ENCODE assay signal across 1 cellular context in genomic region chr3:44439499-44440295, GRCh38.
TF ChIP-seq lines count a peak whose summit lies in the region.

No MANE protein-coding gene starts in this region.

TF ChIP-seq in HepG2, 621 proteins besides CTCF, POLR2A, EP300 and RAD21 (continued from another document and continues in another):
- peak; percentile 70; the same call in 1 of the 2 replicates for TF ChIP-seq ZNF205 (CRISPR knock-in tag; IDR thresholded peaks at IDR 0.05)
- TF ChIP-seq ZNF124 (CRISPR knock-in tag; IDR thresholded peaks at IDR 0.05): peak; percentile 43; the same call in 1 of the 2 replicates
- TF ChIP-seq RXRA (CRISPR knock-in tag; IDR thresholded peaks at IDR 0.05): peak; percentile 90; the same call in 1 of the 2 replicates
- TF ChIP-seq ZNF850 (CRISPR knock-in tag; conservative IDR thresholded peaks at IDR 0.05): no peak
- peak; percentile 62 for TF ChIP-seq HNF1A (IDR thresholded peaks at IDR 0.05; ENCODE audit: low read depth)
- TF ChIP-seq HNF1A (CRISPR knock-in tag; IDR thresholded peaks at IDR 0.05; ENCODE audit: borderline replicate concordance): peak; percentile 55; the same call in 1 of the 2 replicates
- peak; percentile 42 for TF ChIP-seq JARID2 (CRISPR knock-in tag; IDR thresholded peaks at IDR 0.05; ENCODE audit: insufficient replicate concordance)
- peak; percentile 71; the same call in 1 of the 2 replicates for TF ChIP-seq ZNF224 (CRISPR knock-in tag; IDR thresholded peaks at IDR 0.05)
- TF ChIP-seq SP4 (CRISPR knock-in tag; IDR thresholded peaks at IDR 0.05): peak; percentile 67
- peak; percentile 64; the same call in 1 of the 2 replicates for TF ChIP-seq ZNF766 (CRISPR knock-in tag; IDR thresholded peaks at IDR 0.05; ENCODE audit: borderline replicate concordance)
- no peak for TF ChIP-seq BATF2 (CRISPR knock-in tag; IDR thresholded peaks at IDR 0.05)
- TF ChIP-seq ERF (CRISPR knock-in tag; IDR thresholded peaks at IDR 0.05): peak; percentile 90
- peak; percentile 70; the same call in 1 of the 2 replicates for TF ChIP-seq MXD4 (CRISPR knock-in tag; IDR thresholded peaks at IDR 0.05)
- peak; percentile 84 for TF ChIP-seq HOXA3 (CRISPR knock-in tag; IDR thresholded peaks at IDR 0.05)
- TF ChIP-seq MAFF (IDR thresholded peaks at IDR 0.05; ENCODE audit: low read depth, low read length): peak; percentile 92
- TF ChIP-seq KDM6A (CRISPR knock-in tag; IDR thresholded peaks at IDR 0.05; ENCODE audit: low read depth): peak; percentile 94
- TF ChIP-seq SALL1 (CRISPR knock-in tag; IDR thresholded peaks at IDR 0.05): peak; percentile 99
- TF ChIP-seq, protein P1, sequence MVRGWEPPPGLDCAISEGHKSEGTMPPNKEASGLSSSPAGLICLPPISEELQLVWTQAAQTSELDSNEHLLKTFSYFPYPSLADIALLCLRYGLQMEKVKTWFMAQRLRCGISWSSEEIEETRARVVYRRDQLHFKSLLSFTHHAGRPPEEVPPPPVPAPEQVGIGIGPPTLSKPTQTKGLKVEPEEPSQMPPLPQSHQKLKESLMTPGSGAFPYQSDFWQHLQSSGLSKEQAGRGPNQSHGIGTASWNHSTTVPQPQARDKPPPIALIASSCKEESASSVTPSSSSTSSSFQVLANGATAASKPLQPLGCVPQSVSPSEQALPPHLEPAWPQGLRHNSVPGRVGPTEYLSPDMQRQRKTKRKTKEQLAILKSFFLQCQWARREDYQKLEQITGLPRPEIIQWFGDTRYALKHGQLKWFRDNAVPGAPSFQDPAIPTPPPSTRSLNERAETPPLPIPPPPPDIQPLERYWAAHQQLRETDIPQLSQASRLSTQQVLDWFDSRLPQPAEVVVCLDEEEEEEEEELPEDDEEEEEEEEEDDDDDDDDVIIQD (CRISPR knock-in tag; IDR thresholded peaks at IDR 0.05; ENCODE audit: low read depth): peak; percentile 66; the same call in 1 of the 2 replicates
- TF ChIP-seq ZBTB20 (CRISPR knock-in tag; IDR thresholded peaks at IDR 0.05; ENCODE audit: borderline replicate concordance, low read depth): peak; percentile 63; the same call in 1 of the 2 replicates
- peak; percentile 38; the same call in 1 of the 2 replicates for TF ChIP-seq KDM2A (CRISPR knock-in tag; IDR thresholded peaks at IDR 0.05; ENCODE audit: borderline replicate concordance, low read depth)
- peak; percentile 76; the same call in 1 of the 2 replicates for TF ChIP-seq KDM5B (CRISPR knock-in tag; IDR thresholded peaks at IDR 0.05; ENCODE audit: borderline replicate concordance)
- TF ChIP-seq CHD4 (IDR thresholded peaks at IDR 0.05; ENCODE audit: borderline replicate concordance, low read length): no peak
- TF ChIP-seq ZC3H13 (CRISPR knock-in tag; IDR thresholded peaks at IDR 0.05): peak; percentile 79; the same call in 1 of the 2 replicates
- TF ChIP-seq MEIS2 (CRISPR knock-in tag; IDR thresholded peaks at IDR 0.05): peak; percentile 97
- TF ChIP-seq ZNF558 (CRISPR knock-in tag; IDR thresholded peaks at IDR 0.05; ENCODE audit: borderline replicate concordance): no peak
- peak; percentile 46; the same call in 1 of the 2 replicates for TF ChIP-seq DPF2 (CRISPR knock-in tag; IDR thresholded peaks at IDR 0.05; ENCODE audit: borderline replicate concordance, low read depth)
- TF ChIP-seq, protein P2, sequence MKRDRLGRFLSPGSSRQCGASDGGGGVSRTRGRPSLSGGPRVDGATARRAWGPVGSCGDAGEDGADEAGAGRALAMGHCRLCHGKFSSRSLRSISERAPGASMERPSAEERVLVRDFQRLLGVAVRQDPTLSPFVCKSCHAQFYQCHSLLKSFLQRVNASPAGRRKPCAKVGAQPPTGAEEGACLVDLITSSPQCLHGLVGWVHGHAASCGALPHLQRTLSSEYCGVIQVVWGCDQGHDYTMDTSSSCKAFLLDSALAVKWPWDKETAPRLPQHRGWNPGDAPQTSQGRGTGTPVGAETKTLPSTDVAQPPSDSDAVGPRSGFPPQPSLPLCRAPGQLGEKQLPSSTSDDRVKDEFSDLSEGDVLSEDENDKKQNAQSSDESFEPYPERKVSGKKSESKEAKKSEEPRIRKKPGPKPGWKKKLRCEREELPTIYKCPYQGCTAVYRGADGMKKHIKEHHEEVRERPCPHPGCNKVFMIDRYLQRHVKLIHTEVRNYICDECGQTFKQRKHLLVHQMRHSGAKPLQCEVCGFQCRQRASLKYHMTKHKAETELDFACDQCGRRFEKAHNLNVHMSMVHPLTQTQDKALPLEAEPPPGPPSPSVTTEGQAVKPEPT (CRISPR knock-in tag; IDR thresholded peaks at IDR 0.05; ENCODE audit: low read depth): no peak
- peak; percentile 80 for TF ChIP-seq HDAC2 (CRISPR knock-in tag; IDR thresholded peaks at IDR 0.05)
- TF ChIP-seq, protein P3, sequence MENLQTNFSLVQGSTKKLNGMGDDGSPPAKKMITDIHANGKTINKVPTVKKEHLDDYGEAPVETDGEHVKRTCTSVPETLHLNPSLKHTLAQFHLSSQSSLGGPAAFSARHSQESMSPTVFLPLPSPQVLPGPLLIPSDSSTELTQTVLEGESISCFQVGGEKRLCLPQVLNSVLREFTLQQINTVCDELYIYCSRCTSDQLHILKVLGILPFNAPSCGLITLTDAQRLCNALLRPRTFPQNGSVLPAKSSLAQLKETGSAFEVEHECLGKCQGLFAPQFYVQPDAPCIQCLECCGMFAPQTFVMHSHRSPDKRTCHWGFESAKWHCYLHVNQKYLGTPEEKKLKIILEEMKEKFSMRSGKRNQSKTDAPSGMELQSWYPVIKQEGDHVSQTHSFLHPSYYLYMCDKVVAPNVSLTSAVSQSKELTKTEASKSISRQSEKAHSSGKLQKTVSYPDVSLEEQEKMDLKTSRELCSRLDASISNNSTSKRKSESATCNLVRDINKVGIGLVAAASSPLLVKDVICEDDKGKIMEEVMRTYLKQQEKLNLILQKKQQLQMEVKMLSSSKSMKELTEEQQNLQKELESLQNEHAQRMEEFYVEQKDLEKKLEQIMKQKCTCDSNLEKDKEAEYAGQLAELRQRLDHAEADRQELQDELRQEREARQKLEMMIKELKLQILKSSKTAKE (CRISPR knock-in tag; IDR thresholded peaks at IDR 0.05; ENCODE audit: borderline replicate concordance): peak; percentile 90
- TF ChIP-seq POGZ (CRISPR knock-in tag; IDR thresholded peaks at IDR 0.05): peak; percentile 94
- peak; percentile 81 for TF ChIP-seq HMG20A (CRISPR knock-in tag; IDR thresholded peaks at IDR 0.05; ENCODE audit: borderline replicate concordance)
- TF ChIP-seq HBP1 (CRISPR knock-in tag; IDR thresholded peaks at IDR 0.05; ENCODE audit: low read depth): no peak; the same call in 1 of the 2 replicates
- TF ChIP-seq, protein P4, sequence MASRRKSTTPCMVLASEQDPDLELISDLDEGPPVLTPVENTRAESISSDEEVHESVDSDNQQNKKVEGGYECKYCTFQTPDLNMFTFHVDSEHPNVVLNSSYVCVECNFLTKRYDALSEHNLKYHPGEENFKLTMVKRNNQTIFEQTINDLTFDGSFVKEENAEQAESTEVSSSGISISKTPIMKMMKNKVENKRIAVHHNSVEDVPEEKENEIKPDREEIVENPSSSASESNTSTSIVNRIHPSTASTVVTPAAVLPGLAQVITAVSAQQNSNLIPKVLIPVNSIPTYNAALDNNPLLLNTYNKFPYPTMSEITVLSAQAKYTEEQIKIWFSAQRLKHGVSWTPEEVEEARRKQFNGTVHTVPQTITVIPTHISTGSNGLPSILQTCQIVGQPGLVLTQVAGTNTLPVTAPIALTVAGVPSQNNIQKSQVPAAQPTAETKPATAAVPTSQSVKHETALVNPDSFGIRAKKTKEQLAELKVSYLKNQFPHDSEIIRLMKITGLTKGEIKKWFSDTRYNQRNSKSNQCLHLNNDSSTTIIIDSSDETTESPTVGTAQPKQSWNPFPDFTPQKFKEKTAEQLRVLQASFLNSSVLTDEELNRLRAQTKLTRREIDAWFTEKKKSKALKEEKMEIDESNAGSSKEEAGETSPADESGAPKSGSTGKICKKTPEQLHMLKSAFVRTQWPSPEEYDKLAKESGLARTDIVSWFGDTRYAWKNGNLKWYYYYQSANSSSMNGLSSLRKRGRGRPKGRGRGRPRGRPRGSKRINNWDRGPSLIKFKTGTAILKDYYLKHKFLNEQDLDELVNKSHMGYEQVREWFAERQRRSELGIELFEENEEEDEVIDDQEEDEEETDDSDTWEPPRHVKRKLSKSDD (CRISPR knock-in tag; IDR thresholded peaks at IDR 0.05; ENCODE audit: low read depth): peak; percentile 78; the same call in 1 of the 2 replicates
- TF ChIP-seq ZNF232 (CRISPR knock-in tag; IDR thresholded peaks at IDR 0.05; ENCODE audit: borderline replicate concordance): peak; percentile 82; the same call in 1 of the 2 replicates
- TF ChIP-seq ZNF83 (CRISPR knock-in tag; IDR thresholded peaks at IDR 0.05; ENCODE audit: borderline replicate concordance): no peak
- TF ChIP-seq CBX2 (IDR thresholded peaks at IDR 0.05; ENCODE audit: low read depth, low read length): no peak
- TF ChIP-seq CBX2 (CRISPR knock-in tag; IDR thresholded peaks at IDR 0.05; ENCODE audit: low read depth): no peak
- TF ChIP-seq KLF9 (CRISPR knock-in tag; IDR thresholded peaks at IDR 0.05; ENCODE audit: low read depth): no peak; the same call in 1 of the 2 replicates
- TF ChIP-seq HOXA5 (CRISPR knock-in tag; IDR thresholded peaks at IDR 0.05): peak; percentile 93
- peak; percentile 65; the same call in 1 of the 2 replicates for TF ChIP-seq ELF4 (CRISPR knock-in tag; IDR thresholded peaks at IDR 0.05; ENCODE audit: borderline replicate concordance)
- peak; percentile 73; the same call in 1 of the 2 replicates for TF ChIP-seq ZBTB37 (CRISPR knock-in tag; IDR thresholded peaks at IDR 0.05)
- peak; percentile 39; the same call in 1 of the 2 replicates for TF ChIP-seq ARNTL (CRISPR knock-in tag; IDR thresholded peaks at IDR 0.05)
- no peak for TF ChIP-seq HNRNPL (IDR thresholded peaks at IDR 0.05; ENCODE audit: low read depth, low read length)
- peak; percentile 61 for TF ChIP-seq TFDP2 (CRISPR knock-in tag; IDR thresholded peaks at IDR 0.05)
- TF ChIP-seq ZZZ3 (CRISPR knock-in tag; IDR thresholded peaks at IDR 0.05; ENCODE audit: borderline replicate concordance): 0 out of 2 replicates have a peak, but pooled peaks have one; percentile 9
